17 cellular contexts compared by ENCODE assay signal in the genomic region with DNA sequence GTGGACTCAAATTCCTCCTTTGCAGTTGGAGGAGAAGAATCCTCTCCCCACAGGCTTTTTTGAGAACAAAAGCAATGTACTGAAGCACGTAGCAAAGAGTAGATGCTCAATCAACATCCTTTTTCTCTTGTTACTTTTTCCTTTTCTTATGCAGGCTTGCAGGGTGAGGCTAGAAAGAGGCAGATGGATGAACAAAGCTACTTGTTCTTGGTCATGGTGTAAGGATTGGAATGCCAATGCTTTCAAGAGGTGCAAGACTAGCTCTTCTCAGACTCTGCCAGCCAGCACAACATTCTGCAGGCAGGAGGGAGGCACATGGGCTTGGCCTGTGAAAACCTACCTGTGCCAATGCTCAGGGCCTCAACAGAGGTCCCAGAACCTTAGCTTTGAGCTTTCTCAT.
"Had no signal": no experiment of that assay in that cellular context is flagged by ENCODE, and none has a peak within 500 bp of the region (broad histone marks: within the 10 kb centered on the region; RNA-seq: fewer than 3 reads in every experiment).

No MANE protein-coding gene starts in this region.

- DNase-seq: activated B cell treated with CpG ODN at 0.5 μM for 24 hours; activated CD4-positive, alpha-beta memory T cell treated with anti-CD3 and anti-CD28 coated beads, Interleukin-2, amount 10 ng/mL, durations not matched to agents 7 days and 5 days; activated CD4-positive, alpha-beta T cell treated with anti-CD3 and anti-CD28 coated beads for 1 hour; activated CD4-positive, alpha-beta T cell treated with anti-CD3 and anti-CD28 coated beads, Interleukin-2, amount 10 ng/mL, durations not matched to agents 7 days and 5 days; aorta; body of pancreas; NCI-H1105 treated with DMSO at 0.1 percent for 48 hours; NCI-H1436 treated with DMSO at 0.1 percent for 48 hours; NCI-H187; NCI-H2081; NCI-H510A treated with DMSO at 0.1 percent for 48 hours; NCI-H69; NK-92 treated with Interleukin-12 subunit alpha and Interleukin-12 subunit beta, amount 100 ng/mL, for 24 hours; PC-3; SHP77 treated with DMSO at 0.1 percent for 48 hours had no signal

- H3K27ac ChIP-seq: body of pancreas had no signal

- H3K27me3 Mint-ChIP-seq: activated B cell treated with CpG ODN at 0.5 μM for 24 hours; activated CD4-positive, alpha-beta T cell treated with anti-CD3 and anti-CD28 coated beads, Interleukin-2, amount 10 ng/mL, durations not matched to agents 7 days and 5 days; central memory CD8-positive, alpha-beta T cell had no signal

- H3K4me1 ChIP-seq: body of pancreas had no signal

- ATAC-seq: body of pancreas, PC-3 had no signal

- H3K4me1 Mint-ChIP-seq: activated B cell treated with CpG ODN at 0.5 μM for 24 hours; activated CD4-positive, alpha-beta memory T cell treated with anti-CD3 and anti-CD28 coated beads, Interleukin-2, amount 10 ng/mL, durations not matched to agents 7 days and 5 days had no signal

- H3K4me3 Mint-ChIP-seq: activated B cell treated with CpG ODN at 0.5 μM for 24 hours; activated CD4-positive, alpha-beta memory T cell treated with anti-CD3 and anti-CD28 coated beads, Interleukin-2, amount 10 ng/mL, durations not matched to agents 7 days and 5 days; activated CD4-positive, alpha-beta T cell treated with anti-CD3 and anti-CD28 coated beads, Interleukin-2, amount 10 ng/mL, durations not matched to agents 7 days and 5 days; central memory CD8-positive, alpha-beta T cell; T-helper 1 cell treated with Interleukin-12 subunit alpha and Interleukin-12 subunit beta and Interleukin-4 antibody, amounts not matched to agents 30 μg/mL and 1 μg/mL, for 36 hours had no signal

- H3K27me3 ChIP-seq: body of pancreas had no signal

- H3K9me3 ChIP-seq: body of pancreas had no signal

- H3K27ac Mint-ChIP-seq: activated B cell treated with CpG ODN at 0.5 μM for 24 hours; activated CD4-positive, alpha-beta memory T cell treated with anti-CD3 and anti-CD28 coated beads, Interleukin-2, amount 10 ng/mL, durations not matched to agents 7 days and 5 days; activated CD4-positive, alpha-beta T cell treated with anti-CD3 and anti-CD28 coated beads, Interleukin-2, amount 10 ng/mL, durations not matched to agents 7 days and 5 days; T-helper 1 cell treated with Interleukin-12 subunit alpha and Interleukin-12 subunit beta and Interleukin-4 antibody, amounts not matched to agents 30 μg/mL and 1 μg/mL, for 36 hours had no signal

- H3K9me3 Mint-ChIP-seq: central memory CD8-positive, alpha-beta T cell; T-helper 1 cell treated with Interleukin-12 subunit alpha and Interleukin-12 subunit beta and Interleukin-4 antibody, amounts not matched to agents 30 μg/mL and 1 μg/mL, for 36 hours had no signal

- H3K4me3 ChIP-seq: body of pancreas had no signal
